In genomic region chr20:23317081-23317480, GRCh38 we compare ENCODE assay signal across 30 cellular contexts.
"Had no signal": no experiment of that assay in that cellular context is flagged by ENCODE, and none has a peak within 500 bp of the region (broad histone marks: within the 10 kb centered on the region; RNA-seq: fewer than 3 reads in every experiment).

No MANE protein-coding gene starts in this region.

- H3K4me3 ChIP-seq: pancreas, prostate gland, right lobe of liver, skin epidermis, smooth muscle cell, spleen, suprapubic skin, testis, tibial artery, transverse colon, upper lobe of right lung, vagina had no signal

- H3K9me3 ChIP-seq: neutrophil, pancreas, prostate gland, right lobe of liver, suprapubic skin, testis, tibial artery, transverse colon, upper lobe of right lung, vagina had no signal

- DNase-seq: naive B cell; nephron progenitor cell; nucleus accumbens; pancreas; right cardiac atrium; right lobe of liver; spleen; stimulated activated CD4-positive, alpha-beta T cell treated with anti-CD3 and anti-CD28 coated beads, Interleukin-12 subunit alpha, Interleukin-12 subunit beta, amount 100 ng/mL, for 4 hours; stimulated activated CD4-positive, alpha-beta T cell treated with anti-CD3 and anti-CD28 coated beads, Interleukin-1b, Interleukin-23, amount 100 ng/mL, for 48 hours; stimulated activated CD4-positive, alpha-beta T cell treated with anti-CD3 and anti-CD28 coated beads, Interleukin-4, amount 100 ng/mL, for 1 hour; stimulated activated CD4-positive, alpha-beta T cell treated with anti-CD3 and anti-CD28 coated beads, Interleukin-4, amount 100 ng/mL, for 4 hours; stimulated activated CD8-positive, alpha-beta memory T cell treated with anti-CD3 and anti-CD28 coated beads, Interleukin-4, amount 100 ng/mL, for 48 hours; stimulated activated naive CD4-positive, alpha-beta T cell; stimulated activated naive CD8-positive, alpha-beta T cell treated with anti-CD3 and anti-CD28 coated beads, Interleukin-15, amount 100 ng/mL, for 72 hours; stimulated activated naive CD8-positive, alpha-beta T cell treated with anti-CD3 and anti-CD28 coated beads, Interleukin-15, Interleukin-2, amounts not matched to agents 100 U/mL and 50 U/mL, for 24 hours; substantia nigra; testis; tibial artery; transverse colon; upper lobe of right lung had no signal

- H3K9me3 Mint-ChIP-seq: naive thymus-derived CD8-positive, alpha-beta T cell; natural killer cell treated with Interleukin-12 subunit alpha and Interleukin-12 subunit beta and Interleukin-15 and Interleukin-18, amount 100 ng/mL, for 72 hours; stimulated activated naive CD8-positive, alpha-beta T cell treated with anti-CD3 and anti-CD28 coated beads, Interleukin-15, amount 100 ng/mL, for 72 hours; type B pancreatic cell had no signal

- H3K27ac Mint-ChIP-seq: naive thymus-derived CD8-positive, alpha-beta T cell; natural killer cell treated with Interleukin-12 subunit alpha and Interleukin-12 subunit beta and Interleukin-15 and Interleukin-18, amount 100 ng/mL, for 72 hours; nephron progenitor cell; type B pancreatic cell had no signal

- H3K4me2 ChIP-seq: smooth muscle cell had no signal

- H3K27me3 Mint-ChIP-seq: stimulated activated naive CD8-positive, alpha-beta T cell treated with anti-CD3 and anti-CD28 coated beads, Interleukin-15, amount 100 ng/mL, for 72 hours had no signal

- H3K36me3 Mint-ChIP-seq: naive thymus-derived CD8-positive, alpha-beta T cell; natural killer cell treated with Interleukin-12 subunit alpha and Interleukin-12 subunit beta and Interleukin-15 and Interleukin-18, amount 100 ng/mL, for 72 hours; type B pancreatic cell had no signal

- H3K4me3 Mint-ChIP-seq: naive B cell; naive thymus-derived CD8-positive, alpha-beta T cell; natural killer cell treated with Interleukin-12 subunit alpha and Interleukin-12 subunit beta and Interleukin-15 and Interleukin-18, amount 100 ng/mL, for 72 hours; nephron progenitor cell; neural crest cell; stimulated activated naive CD8-positive, alpha-beta T cell treated with anti-CD3 and anti-CD28 coated beads, Interleukin-15, amount 100 ng/mL, for 72 hours; type B pancreatic cell had no signal

- H3K27ac ChIP-seq: neutrophil, pancreas, prostate gland, right lobe of liver, skin epidermis, spleen, suprapubic skin, tibial artery, transverse colon, upper lobe of right lung, vagina had no signal

- H3K4me1 ChIP-seq: pancreas, prostate gland, right lobe of liver, tibial artery, vagina had no signal

- ATAC-seq: naive thymus-derived CD8-positive, alpha-beta T cell; pancreas; right cardiac atrium; right lobe of liver; stimulated activated naive CD8-positive, alpha-beta T cell treated with anti-CD3 and anti-CD28 coated beads, Interleukin-15, amount 100 ng/mL, for 72 hours; stimulated activated naive CD8-positive, alpha-beta T cell treated with anti-CD3 and anti-CD28 coated beads, Interleukin-15, Interleukin-2, amounts not matched to agents 100 U/mL and 50 U/mL, for 24 hours; upper lobe of right lung had no signal

- H3K36me3 ChIP-seq: neutrophil, pancreas, prostate gland, right lobe of liver, spleen, suprapubic skin, tibial artery, transverse colon, upper lobe of right lung, vagina had no signal

- H3K4me1 Mint-ChIP-seq: naive B cell; naive thymus-derived CD8-positive, alpha-beta T cell; neural crest cell; stimulated activated naive CD8-positive, alpha-beta T cell treated with anti-CD3 and anti-CD28 coated beads, Interleukin-15, amount 100 ng/mL, for 72 hours had no signal

- H3K27me3 ChIP-seq: neutrophil, pancreas, right lobe of liver, spleen, suprapubic skin, testis, transverse colon, upper lobe of right lung, vagina had no signal
